7 cellular contexts compared by ENCODE assay signal in genomic region chr11:115990004-115990447, GRCh38.
DNase-seq lines count a peak whose midpoint lies in the region; ATAC-seq and TF ChIP-seq lines count a peak whose summit lies in the region.

No MANE protein-coding gene starts in this region.

- H3K27me3 ChIP-seq in gastroesophageal sphincter (peaks cover 7% of the 10 kb centered on the region), sigmoid colon (no peaks in the 10 kb centered on the region)

- H3K36me3 ChIP-seq in gastroesophageal sphincter = no peaks in the 10 kb centered on the region
- no peaks in the 10 kb centered on the region for H3K36me3 ChIP-seq in sigmoid colon

- ATAC-seq in gastroesophageal sphincter (no peak), GM21367 (IDR thresholded peaks at IDR 0.05; ENCODE audit: unreplicated experiment) (no peak)
- no peak for ATAC-seq in stimulated activated memory B cell treated with anti-CD40 and anti-IgM and Interleukin-4, amounts not matched to agents 10 μg/mL and 1 μg/mL and 100 μg/mL, for 72 hours

- no peaks in the 10 kb centered on the region for H3K36me3 Mint-ChIP-seq in stimulated activated memory B cell treated with anti-CD40 and anti-IgM and Interleukin-4, amounts not matched to agents 10 μg/mL and 1 μg/mL and 100 μg/mL, for 72 hours

- no peak overlapping the region for H3K4me3 Mint-ChIP-seq in stimulated activated memory B cell treated with anti-CD40 and anti-IgM and Interleukin-4, amounts not matched to agents 10 μg/mL and 1 μg/mL and 100 μg/mL, for 72 hours

- H3K27ac ChIP-seq in gastroesophageal sphincter (no peak overlapping the region), sigmoid colon (no peak overlapping the region)

- no peak overlapping the region for H3K27ac Mint-ChIP-seq in stimulated activated memory B cell treated with anti-CD40 and anti-IgM and Interleukin-4, amounts not matched to agents 10 μg/mL and 1 μg/mL and 100 μg/mL, for 72 hours

- no peaks in the 10 kb centered on the region for H3K9me3 ChIP-seq in gastroesophageal sphincter
- no peaks in the 10 kb centered on the region for H3K9me3 ChIP-seq in sigmoid colon

- intact Hi-C loops in sigmoid colon (cut with DNase I) = loop anchor here (10.0 kb wide), 1 partner anchor 705 kb away; no protein-coding TSS in a partner anchor

- TF ChIP-seq POLR2A in gastroesophageal sphincter (IDR thresholded peaks at IDR 0.05) (no peak), sigmoid colon (IDR thresholded peaks at IDR 0.05) (no peak)

- peak; percentile 67 for TF ChIP-seq CTCF in GM20000 (IDR thresholded peaks at IDR 0.05; ENCODE audit: extremely low read depth, missing control alignments)
- TF ChIP-seq CTCF in gastroesophageal sphincter (IDR thresholded peaks at IDR 0.05) = peak; percentile 18 to 69 (median 28)
- peak in 3 of 4 experiments; percentile 31 to 65 (median 39) for TF ChIP-seq CTCF in sigmoid colon (IDR thresholded peaks at IDR 0.05)

- H3K4me1 Mint-ChIP-seq in stimulated activated memory B cell treated with anti-CD40 and anti-IgM and Interleukin-4, amounts not matched to agents 10 μg/mL and 1 μg/mL and 100 μg/mL, for 72 hours = no peaks in the 10 kb centered on the region

- no peaks in the 10 kb centered on the region for H3K27me3 Mint-ChIP-seq in stimulated activated memory B cell treated with anti-CD40 and anti-IgM and Interleukin-4, amounts not matched to agents 10 μg/mL and 1 μg/mL and 100 μg/mL, for 72 hours

- 20 to 60% methylated on average over 2 to 7 of the region's 19 CpGs for WGBS in gastroesophageal sphincter (ENCODE audit: low coverage in 1 of 2), 2 donors
- WGBS in sigmoid colon, 2 donors = 43 to 55% methylated on average over 19 of the region's 19 CpGs

- TF ChIP-seq EP300 in gastroesophageal sphincter (IDR thresholded peaks at IDR 0.05) (no peak), sigmoid colon (IDR thresholded peaks at IDR 0.05) (no peak)

- DNase-seq in GM20000 (ENCODE audit: low spot score) (peak; percentile 51), NCI-H69 (lab: John Stamatoyannopoulos, UW) (peak; percentile 63), sigmoid colon (no peak), occipital lobe (lab: John Stamatoyannopoulos, UW) (no peak)

- no peaks in the 10 kb centered on the region for H3K9me3 Mint-ChIP-seq in stimulated activated memory B cell treated with anti-CD40 and anti-IgM and Interleukin-4, amounts not matched to agents 10 μg/mL and 1 μg/mL and 100 μg/mL, for 72 hours

- no peak overlapping the region for H3K4me3 ChIP-seq in gastroesophageal sphincter
- no peak overlapping the region for H3K4me3 ChIP-seq in sigmoid colon

- no peaks in the 10 kb centered on the region for H3K4me1 ChIP-seq in gastroesophageal sphincter
- H3K4me1 ChIP-seq in sigmoid colon = no peaks in the 10 kb centered on the region

Comparison
In these comparisons a context has a peak if more than half of its experiments do, and no peak if none do; other contexts are left out.
1. DNase-seq: peak in GM20000 (single experiment) and NCI-H69 (single experiment); none in sigmoid colon (single experiment) and occipital lobe (single experiment).
2. Peak in every context shown above with its lines, with median percentiles within 50 percentile points of each other: CTCF ChIP-seq.